In the genomic region with DNA sequence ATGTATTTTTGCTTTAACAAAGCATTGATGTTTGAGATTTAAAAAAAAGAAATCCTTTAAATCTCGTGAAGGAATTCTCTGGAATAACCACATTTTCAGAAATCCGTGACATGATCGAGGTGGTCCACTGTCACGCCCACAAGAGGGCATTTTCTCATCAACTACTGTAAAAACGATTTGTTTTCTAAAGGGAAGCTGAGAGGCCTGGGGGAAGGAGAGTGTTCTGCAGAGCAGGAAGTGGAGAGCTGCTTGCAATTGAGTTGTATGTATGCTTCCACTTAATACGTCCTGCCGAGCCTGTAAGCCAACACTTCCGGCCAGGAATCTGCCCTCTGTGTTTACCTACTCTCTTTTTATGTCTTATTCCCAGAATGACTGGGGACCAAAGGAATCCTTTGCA, we compare ENCODE assay signal across 8 cellular contexts. TPM values are rescaled to one million over a fixed set of nuclear protein-coding genes. Genes with fewer than 3 reads are reported as not detected.
DNase-seq lines count a peak whose midpoint lies in the region; ATAC-seq, FAIRE-seq and TF ChIP-seq lines count a peak whose summit lies in the region.

No MANE protein-coding gene starts in this region.

- H3K9me3 ChIP-seq in uterus, result no peaks in the 10 kb centered on the region

- no peaks in the 10 kb centered on the region for H3K36me3 ChIP-seq in uterus

- peak overlapping the region; percentile 65; the same call in 1 of the 2 replicates for H3K27ac ChIP-seq in C4-2B
- H3K27ac ChIP-seq in uterus, result peak overlapping the region; percentile 27 to 44

- DNase-seq in GM19239 (ENCODE audit: insufficient read length, low spot score), result no peak
- DNase-seq in NCI-H69 (lab: John Stamatoyannopoulos, UW), result peak; percentile 87
- DNase-seq in cardiac fibroblast (ENCODE audit: low read depth in 2 of 2), result peak; percentile 82 to 87
- peak; percentile 92 for DNase-seq in left kidney (ENCODE audit: low read depth, low spot score)
- DNase-seq in uterus, result peak in 1 of 2 donors; percentile 48
- no peak for DNase-seq in occipital lobe (lab: John Stamatoyannopoulos, UW)

- TF ChIP-seq POLR2A in uterus (IDR thresholded peaks at IDR 0.05), result no peak

- FAIRE-seq in GM19239 (lab: Jason Lieb, UNC), result peak; percentile 92

- TF ChIP-seq CTCF in C4-2B (conservative IDR thresholded peaks at IDR 0.05) (no peak; the same call in 1 of the 2 replicates), cardiac fibroblast (IDR thresholded peaks at IDR 0.05; ENCODE audit: low read depth, low read length) (peak; percentile 27), uterus (IDR thresholded peaks at IDR 0.05) (peak in 3 of 4 experiments; percentile 38 to 51 (median 46))

- peaks cover 0 to 4% of the 10 kb centered on the region in 2 donors for H3K4me1 ChIP-seq in uterus

- H3K27me3 ChIP-seq in uterus, result no peaks in the 10 kb centered on the region

- H3K4me3 ChIP-seq in cardiac fibroblast (replicated peaks in 1 of 2; ENCODE audit: low read depth in 2 of 2, low read length in 2 of 2) (no peak overlapping the region), uterus (no peak overlapping the region)

- peak; percentile 58 for ATAC-seq in HG03378 (IDR thresholded peaks at IDR 0.05; ENCODE audit: unreplicated experiment)

- intact Hi-C loops in uterus (cut with DNase I; ENCODE audit: low total_unique reads), result no loop called here

RNA-seq across cellular contexts. Expression of a gene that starts 19.4 kb away (rescaled TPM):
- total RNA-seq in uterus (10 to 100 TPM in 2 of 4 donors, 1 to 10 TPM in 2; 4.8 to 17.0 (median 10.5) TPM), occipital lobe (8.4 TPM)

Comparison
In these comparisons a context has a peak if more than half of its experiments do, and no peak if none do; other contexts are left out.
1. DNase-seq: peak in NCI-H69 (single experiment), cardiac fibroblast (2 of 2) and left kidney (single experiment); none in GM19239 (single experiment) and occipital lobe (single experiment).